Comparison of ENCODE assay signal across 8 cellular contexts in the genomic region with DNA sequence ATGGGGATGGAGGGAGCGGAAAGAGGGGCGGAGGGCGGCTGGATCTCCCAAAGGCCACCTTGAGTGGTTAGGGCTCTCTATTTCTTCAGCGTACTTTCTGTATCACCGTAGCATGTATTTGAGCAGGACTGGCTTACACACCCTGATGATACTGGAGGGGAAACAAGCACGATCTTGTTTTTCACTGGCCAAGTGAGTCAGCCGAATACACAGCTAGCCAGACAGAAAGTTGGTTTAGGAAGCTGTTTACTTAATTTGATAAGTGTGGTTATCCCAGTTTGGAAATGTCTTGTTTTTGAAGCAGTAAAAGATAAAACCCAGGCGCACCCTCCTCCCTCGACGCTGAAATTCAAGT. TPM values are rescaled to one million over a fixed set of nuclear protein-coding genes. Genes with fewer than 3 reads are reported as not detected.
DNase-seq lines count a peak whose midpoint lies in the region; ATAC-seq, FAIRE-seq and TF ChIP-seq lines count a peak whose summit lies in the region.

No MANE protein-coding gene starts in this region.

- H3K27ac ChIP-seq in KMS-11, result peak overlapping the region; percentile 41
- peak overlapping the region; percentile 78 for H3K27ac ChIP-seq in GM12878 (ENCODE audit: control insufficient read depth, insufficient read depth)
- H3K27ac ChIP-seq in smooth muscle cell (ENCODE audit: low read depth), result peak overlapping the region; percentile 93

- no peaks in the 10 kb centered on the region for H3F3A ChIP-seq in smooth muscle cell (ENCODE audit: low read depth)

- H3K79me2 ChIP-seq in KMS-11 (ENCODE audit: insufficient read depth, low read depth) (peaks cover 55% of the 10 kb centered on the region), GM12878 (ENCODE audit: control insufficient read depth, insufficient read depth, low read length) (peaks cover 58% of the 10 kb centered on the region), smooth muscle cell (ENCODE audit: low read depth) (peaks cover 50% of the 10 kb centered on the region)

- H3K4me3 ChIP-seq in KMS-11 (IDR thresholded peaks at IDR 0.05; ENCODE audit: insufficient read depth, low read depth, low read length) (peak overlapping the region; percentile 29), GM12878 (peak overlapping the region; percentile 84), smooth muscle cell (peak overlapping the region; percentile 90)

- H3K4me1 Mint-ChIP-seq in activated CD4-positive, alpha-beta T cell treated with anti-CD3 and anti-CD28 coated beads, Interleukin-2, amount 10 ng/mL, durations not matched to agents 24 days and 14 days, result peaks cover 45% of the 10 kb centered on the region

- FAIRE-seq in GM12878 (lab: Jason Lieb, UNC), result no peak

- no peaks in the 10 kb centered on the region for H3K27me3 ChIP-seq in KMS-11 (ENCODE audit: insufficient read depth, low read depth)
- no peaks in the 10 kb centered on the region for H3K27me3 ChIP-seq in GM12878 (replicated peaks in 1 of 2; ENCODE audit: control insufficient read depth in 2 of 2, insufficient read depth in 2 of 2, low read length in 1 of 2)
- H3K27me3 ChIP-seq in smooth muscle cell (ENCODE audit: low read depth), result no peaks in the 10 kb centered on the region

- no peaks in the 10 kb centered on the region for H3K9me3 Mint-ChIP-seq in activated CD4-positive, alpha-beta T cell treated with anti-CD3 and anti-CD28 coated beads, Interleukin-2, amount 10 ng/mL, durations not matched to agents 24 days and 14 days

- no peak for TF ChIP-seq POLR2A in GM12878 (IDR thresholded peaks at IDR 0.05; ENCODE audit: low read depth, low read length)

- ATAC-seq in GM12878 (peak; percentile 31), HG03520 (IDR thresholded peaks at IDR 0.05; ENCODE audit: unreplicated experiment) (no peak), GM18520 (IDR thresholded peaks at IDR 0.05; ENCODE audit: unreplicated experiment) (no peak)

- H2AFZ ChIP-seq in KMS-11 (ENCODE audit: low read depth) (peak overlapping the region; percentile 67), GM12878 (ENCODE audit: control insufficient read depth, low read depth, low read length) (no peak overlapping the region), smooth muscle cell (ENCODE audit: low read depth) (no peak overlapping the region)

- TF ChIP-seq CTCF in KMS-11 (conservative IDR thresholded peaks at IDR 0.05; ENCODE audit: low read depth, low read length), result no peak
- no peak for TF ChIP-seq CTCF in GM12878 (IDR thresholded peaks at IDR 0.05 in 2 of 3, conservative IDR thresholded peaks at IDR 0.05 in 1 of 3; ENCODE audit: control insufficient read depth in 2 of 3, extremely low read depth in 1 of 3, insufficient read depth in 1 of 3, low read depth in 3 of 3, low read length in 3 of 3)
- TF ChIP-seq CTCF in smooth muscle cell (IDR thresholded peaks at IDR 0.05; ENCODE audit: borderline replicate concordance, insufficient read depth, poor library complexity, severe bottlenecking), result no peak

- H3K27ac Mint-ChIP-seq in activated CD4-positive, alpha-beta T cell treated with anti-CD3 and anti-CD28 coated beads, Interleukin-2, amount 10 ng/mL, durations not matched to agents 24 days and 14 days, result peak overlapping the region; percentile 95

- CTCF ChIA-PET in GM12878 (lab: Yijun Ruan, JAX), result interaction anchor here (0.9 to 2.7 kb wide), 12 partner anchors 10 to 133 kb away, joined by 3 to 19 read pairs (median 4); no protein-coding TSS in a partner anchor

- RAD21 ChIA-PET in GM12878 (lab: Charles Lee; ENCODE audit: unreplicated experiment), result interaction anchor here (0.7 to 2.9 kb wide), 17 partner anchors 9 to 226 kb away, joined by 3 to 11 read pairs (median 4); no protein-coding TSS in a partner anchor

- peaks cover 44% of the 10 kb centered on the region for H3K4me1 ChIP-seq in KMS-11 (ENCODE audit: low read depth, poor library complexity, severe bottlenecking)
- peaks cover 14% of the 10 kb centered on the region for H3K4me1 ChIP-seq in GM12878 (ENCODE audit: control insufficient read depth, insufficient read depth, low read length)
- H3K4me1 ChIP-seq in smooth muscle cell (ENCODE audit: low read depth), result peaks cover 9% of the 10 kb centered on the region

- H4K20me1 ChIP-seq in KMS-11 (ENCODE audit: insufficient read depth), result peaks cover 13% of the 10 kb centered on the region; the same call in 1 of the 2 replicates
- peaks cover 6% of the 10 kb centered on the region; the same call in 1 of the 2 replicates for H4K20me1 ChIP-seq in GM12878 (ENCODE audit: control insufficient read depth, insufficient read depth)
- peaks cover 50% of the 10 kb centered on the region for H4K20me1 ChIP-seq in smooth muscle cell (ENCODE audit: low read depth)

- TF ChIP-seq EP300 in GM12878 (IDR thresholded peaks at IDR 0.05; ENCODE audit: borderline replicate concordance in 1 of 2, control insufficient read depth in 1 of 2, low read depth in 2 of 2, low read length in 2 of 2), result no peak

- H3K36me3 ChIP-seq in KMS-11 (ENCODE audit: insufficient read depth) (peaks cover 8% of the 10 kb centered on the region; the same call in 1 of the 2 replicates), GM12878 (ENCODE audit: control insufficient read depth in 2 of 2, insufficient read depth in 2 of 2, low read length in 1 of 2) (0 out of 4 replicates have a peak, but pooled peaks cover 0 to 3% of the 10 kb centered on the region in 2 experiments), smooth muscle cell (ENCODE audit: low read depth) (no peaks in the 10 kb centered on the region)

- TF ChIP-seq RAD21 in GM12878 (IDR thresholded peaks at IDR 0.05; ENCODE audit: insufficient read depth, low read depth, low read length), result no peak

- peak overlapping the region; percentile 100 for H3K4me3 Mint-ChIP-seq in activated CD4-positive, alpha-beta T cell treated with anti-CD3 and anti-CD28 coated beads, Interleukin-2, amount 10 ng/mL, durations not matched to agents 24 days and 14 days

- intact Hi-C loops in activated CD4-positive, alpha-beta T cell treated with anti-CD3 and anti-CD28 coated beads, Interleukin-2, amount 10 ng/mL, durations not matched to agents 24 days and 14 days (cut with micrococcal nuclease), result loop anchor here (1.0 to 10.0 kb wide), 4 partner anchors 16 to 561 kb away; a partner anchor contains a TSS
- intact Hi-C loops in GM12878 (cut with micrococcal nuclease; ENCODE audit: unreplicated experiment), result loop anchor here (2.0 to 5.0 kb wide), 2 partner anchors 31 to 49 kb away; a partner anchor contains a TSS

- SMC1A ChIA-PET in GM12878 (lab: Charles Lee; ENCODE audit: uncharacterized antibody, unreplicated experiment), result interaction anchor here (0.7 to 3.3 kb wide), 18 partner anchors 9 to 165 kb away, joined by 3 to 19 read pairs (median 5); a partner anchor contains a TSS

- H3K36me3 Mint-ChIP-seq in activated CD4-positive, alpha-beta T cell treated with anti-CD3 and anti-CD28 coated beads, Interleukin-2, amount 10 ng/mL, durations not matched to agents 24 days and 14 days (ENCODE audit: low read depth), result peaks cover 12% of the 10 kb centered on the region

- no peak for DNase-seq in activated CD4-positive, alpha-beta T cell treated with anti-CD3 and anti-CD28 coated beads, Interleukin-2, amount 10 ng/mL, durations not matched to agents 24 days and 14 days
- no peak for DNase-seq in activated CD4-positive, alpha-beta T cell treated with anti-CD3 and anti-CD28 coated beads for 48 hours
- DNase-seq in GM12878 (ENCODE audit: low read depth, low spot score), result no peak
- peak; percentile 32 for DNase-seq in inferior parietal cortex (ENCODE audit: extremely low spot score)
- no peak for DNase-seq in smooth muscle cell (lab: John Stamatoyannopoulos, UW; ENCODE audit: unreplicated experiment)

- H3K4me2 ChIP-seq in KMS-11 (peak overlapping the region; percentile 79), GM12878 (ENCODE audit: control insufficient read depth, insufficient read depth) (peak overlapping the region; percentile 77; the same call in 1 of the 2 replicates), smooth muscle cell (peak overlapping the region; percentile 85)

- BruUV-seq in GM12878 (replicated peaks; lab: Mats Ljungman, UMichigan), result TSS peak; percentile 69

- in situ Hi-C loops in GM12878 (cut with MboI), result loop anchor here (25.0 kb wide), 1 partner anchor 1841 kb away; a partner anchor contains a TSS

- H3K9me3 ChIP-seq in GM12878 (replicated peaks; ENCODE audit: control insufficient read depth, insufficient read depth, low read length) (no peaks in the 10 kb centered on the region; the same call in 2 of the 3 replicates), smooth muscle cell (replicated peaks; ENCODE audit: low read depth) (no peaks in the 10 kb centered on the region)

- WGBS in GM12878 (ENCODE audit: insufficient coverage, insufficient replicate concordance, low lambda C conversion rate, missing lambda C conversion rate), result 4% methylated on average over 10 of the region's 10 CpGs
- WGBS in smooth muscle cell (ENCODE audit: low lambda C conversion rate), result 4% methylated on average over 7 of the region's 10 CpGs

- POLR2A ChIA-PET in GM12878 (lab: Charles Lee), result interaction anchor here (0.5 to 2.6 kb wide), 13 partner anchors 9 to 268 kb away, joined by 3 to 17 read pairs (median 4); a partner anchor contains a TSS

- H3K9ac ChIP-seq in KMS-11 (peak overlapping the region; percentile 58), GM12878 (ENCODE audit: control insufficient read depth, insufficient read depth, low read length) (peak overlapping the region; percentile 75), smooth muscle cell (ENCODE audit: low read depth) (peak overlapping the region; percentile 92)

- peaks cover 3% of the 10 kb centered on the region for H3K27me3 Mint-ChIP-seq in activated CD4-positive, alpha-beta T cell treated with anti-CD3 and anti-CD28 coated beads, Interleukin-2, amount 10 ng/mL, durations not matched to agents 24 days and 14 days

RNA-seq across cellular contexts. Expression of a gene that starts 0.5 kb away (rescaled TPM):
- 46.7 and 53.3 TPM in 2 replicates for total RNA-seq in activated CD4-positive, alpha-beta T cell treated with anti-CD3 and anti-CD28 coated beads, Interleukin-2, amount 10 ng/mL, durations not matched to agents 24 days and 14 days
- 127 and 131 TPM in 2 replicates for total RNA-seq in GM12878 (2013; cell fraction: nucleolus; rRNA removed)
- total RNA-seq in GM12878 (2014; rRNA removed) (48.2 and 49.1 TPM in 2 replicates), GM12878 (2014; rRNA removed; fragmentation: Illumina TruSeq; extraction: Trizol) (68.8 and 72.4 TPM in 2 replicates), GM12878 (2021) (44.1 and 45.6 TPM in 2 replicates), smooth muscle cell (79.9 and 100 TPM in 2 replicates)
- polyA plus RNA-seq in GM12878 (2011; ENCODE audit: low read depth), result 41.7 TPM
- polyA plus RNA-seq in GM12878 (2011; rRNA removed) (87.5 and 132 TPM in 2 replicates), GM12878 (2014; fragmentation: Illumina TruSeq; extraction: Trizol) (59.5 and 68.1 TPM in 2 replicates), GM12878 (2014; fragmentation: Nextera tagmentation; extraction: Ambion mirVana) (10 to 100 TPM; 18.0 to 28.1 TPM), GM12878 (2014; rRNA removed) (36.4 and 41.5 TPM in 2 replicates), GM12878 (2016; fragmentation: Nextera tagmentation; extraction: Ambion mirVana) (10 to 100 TPM; 68.9 to 70.8 TPM), smooth muscle cell (56.0 TPM in 2 replicates)
- polyA plus RNA-seq in GM12878 (2011; cell fraction: cytosol; rRNA removed), result 40.0 and 41.4 TPM in 2 replicates
- 62.5 and 68.4 TPM in 2 replicates for polyA plus RNA-seq in GM12878 (2011; cell fraction: nucleus; rRNA removed)
- polyA plus RNA-seq in GM12878 (2012), result 65.0 and 74.9 TPM in 2 replicates
- 49.6 and 65.0 TPM in 2 replicates for polyA minus RNA-seq in GM12878 (2011; rRNA and poly(A)+ RNA removed)
- polyA minus RNA-seq in GM12878 (2011; cell fraction: cytosol; rRNA and poly(A)+ RNA removed), result 39.8 and 43.3 TPM in 2 replicates
- polyA minus RNA-seq in GM12878 (2011; cell fraction: nucleus; rRNA and poly(A)+ RNA removed), result 32.5 and 48.0 TPM in 2 replicates

RNA-seq across cellular contexts. Expression of a gene that starts 49.7 kb away (rescaled TPM):
- 51.0 and 52.8 TPM in 2 replicates for total RNA-seq in activated CD4-positive, alpha-beta T cell treated with anti-CD3 and anti-CD28 coated beads, Interleukin-2, amount 10 ng/mL, durations not matched to agents 24 days and 14 days
- 46.6 and 49.8 TPM in 2 replicates for total RNA-seq in GM12878 (2013; cell fraction: nucleolus; rRNA removed)
- total RNA-seq in GM12878 (2014; rRNA removed) (47.4 and 51.9 TPM in 2 replicates), GM12878 (2014; rRNA removed; fragmentation: Illumina TruSeq; extraction: Trizol) (38.3 and 40.3 TPM in 2 replicates), GM12878 (2021) (41.9 TPM in 2 replicates), smooth muscle cell (13.2 and 20.7 TPM in 2 replicates)
- polyA plus RNA-seq in GM12878 (2011; ENCODE audit: low read depth), result 43.3 TPM
- polyA plus RNA-seq in GM12878 (2011; rRNA removed) (49.3 and 51.4 TPM in 2 replicates), GM12878 (2014; fragmentation: Illumina TruSeq; extraction: Trizol) (42.2 and 49.6 TPM in 2 replicates), GM12878 (2014; fragmentation: Nextera tagmentation; extraction: Ambion mirVana) (10 to 100 TPM in 1 of 2 experiments, 1 to 10 TPM in 1; 8.4 to 25.7 TPM), GM12878 (2014; rRNA removed) (41.9 and 42.9 TPM in 2 replicates), GM12878 (2016; fragmentation: Nextera tagmentation; extraction: Ambion mirVana) (10 to 100 TPM; 54.2 to 57.6 TPM), smooth muscle cell (10.0 and 20.6 TPM in 2 replicates)
- 49.1 and 52.7 TPM in 2 replicates for polyA plus RNA-seq in GM12878 (2011; cell fraction: cytosol; rRNA removed)
- polyA plus RNA-seq in GM12878 (2011; cell fraction: nucleus; rRNA removed), result 104 and 110 TPM in 2 replicates
- 28.9 and 32.2 TPM in 2 replicates for polyA plus RNA-seq in GM12878 (2012)
- 40.5 and 50.8 TPM in 2 replicates for polyA minus RNA-seq in GM12878 (2011; rRNA and poly(A)+ RNA removed)
- 13.6 and 17.7 TPM in 2 replicates for polyA minus RNA-seq in GM12878 (2011; cell fraction: cytosol; rRNA and poly(A)+ RNA removed)
- 21.9 and 34.4 TPM in 2 replicates for polyA minus RNA-seq in GM12878 (2011; cell fraction: nucleus; rRNA and poly(A)+ RNA removed)

Comparison
In these comparisons a context has a peak if more than half of its experiments do, and no peak if none do; other contexts are left out.
1. H3K27ac ChIP-seq: peak in every context shown above with its lines; median percentile 93 in smooth muscle cell; 78 in GM12878; 41 in KMS-11.
2. H3K4me3 ChIP-seq: peak in every context shown above with its lines; median percentile 90 in smooth muscle cell; 84 in GM12878; 29 in KMS-11.